1 cellular context compared by ENCODE assay signal in the genomic region with DNA sequence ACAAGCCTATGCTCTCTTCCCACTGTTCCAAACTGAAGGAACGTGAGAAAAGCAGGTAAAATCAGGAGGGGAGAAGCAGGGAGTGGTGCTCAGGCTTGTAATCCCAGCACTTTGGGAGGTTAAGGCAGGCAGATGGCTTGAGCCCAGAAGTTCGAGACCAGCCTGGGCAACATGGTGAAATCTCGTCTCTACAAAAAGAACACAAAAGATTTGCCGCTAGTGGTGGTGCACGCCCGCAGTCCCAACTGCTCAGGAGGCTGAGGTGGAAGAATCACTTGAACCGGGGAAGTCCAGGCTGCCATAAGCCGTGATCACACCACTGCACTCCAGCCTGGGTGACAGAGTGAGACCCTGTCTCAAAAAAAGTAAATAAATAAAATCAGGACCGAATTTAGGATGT.
TF ChIP-seq lines count a peak whose summit lies in the region.

No MANE protein-coding gene starts in this region.

TF ChIP-seq in HCT116, 20 proteins besides CTCF, POLR2A, EP300 and RAD21 (continued from another document):
- TF ChIP-seq, protein P1, sequence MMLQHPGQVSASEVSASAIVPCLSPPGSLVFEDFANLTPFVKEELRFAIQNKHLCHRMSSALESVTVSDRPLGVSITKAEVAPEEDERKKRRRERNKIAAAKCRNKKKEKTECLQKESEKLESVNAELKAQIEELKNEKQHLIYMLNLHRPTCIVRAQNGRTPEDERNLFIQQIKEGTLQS (IDR thresholded peaks at IDR 0.05) = no peak
